Comparison of ENCODE assay signal across 29 cellular contexts in the genomic region with DNA sequence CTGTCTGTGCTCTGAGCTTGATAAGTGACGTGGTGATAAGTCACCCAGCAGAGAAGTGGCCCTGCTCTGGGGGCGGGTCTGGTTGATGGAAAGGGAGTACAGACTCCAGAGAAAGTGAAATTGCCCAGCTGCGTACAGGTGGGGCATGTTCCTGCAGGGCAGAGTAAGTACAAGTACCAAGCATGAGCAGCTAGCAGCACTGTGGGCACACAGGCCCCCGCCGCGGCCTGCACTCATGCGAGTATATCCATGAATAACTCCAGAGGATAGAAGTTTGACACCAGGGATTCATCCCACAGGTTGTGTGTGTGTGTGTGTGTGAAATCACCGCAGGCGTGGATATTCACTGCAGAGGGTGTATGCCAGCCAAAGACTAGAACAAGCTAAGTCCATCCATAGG. TPM values are rescaled to one million over a fixed set of nuclear protein-coding genes. Genes with fewer than 3 reads are reported as not detected.
"Had no signal": no experiment of that assay in that cellular context is flagged by ENCODE, and none has a peak within 500 bp of the region (broad histone marks: within the 10 kb centered on the region; RNA-seq: fewer than 3 reads in every experiment).

No MANE protein-coding gene starts in this region.

- H3K36me3 Mint-ChIP-seq: memory B cell; natural killer cell; stimulated activated memory B cell treated with anti-CD40 and anti-IgM and Interleukin-4, amounts not matched to agents 10 μg/mL and 1 μg/mL and 100 μg/mL, for 72 hours had no signal

- H3K36me3 ChIP-seq: gastrocnemius medialis, ovary, sigmoid colon, tibial nerve, upper lobe of left lung had no signal

- H3K4me3 Mint-ChIP-seq: memory B cell; natural killer cell; stimulated activated memory B cell treated with anti-CD40 and anti-IgM and Interleukin-4, amounts not matched to agents 10 μg/mL and 1 μg/mL and 100 μg/mL, for 72 hours had no signal

- DNase-seq: cortex of kidney; foreskin fibroblast; gastrocnemius medialis; head of caudate nucleus; kidney; natural killer cell; occipital lobe; ovary; psoas muscle; sigmoid colon; stimulated activated CD4-positive, alpha-beta T cell treated with anti-CD3 and anti-CD28 coated beads, Interleukin-2, amount 100 ng/mL, for 24 hours; stimulated activated CD4-positive, alpha-beta T cell treated with anti-CD3 and anti-CD28 coated beads, Interleukin-4, amount 100 ng/mL, for 24 hours; stimulated activated naive CD8-positive, alpha-beta T cell treated with anti-CD3 and anti-CD28 coated beads, Interleukin-15, Interleukin-2, amounts not matched to agents 100 U/mL and 50 U/mL, for 24 hours; substantia nigra; testis; upper lobe of left lung had no signal

- H3K9me3 Mint-ChIP-seq: memory B cell; natural killer cell; stimulated activated memory B cell treated with anti-CD40 and anti-IgM and Interleukin-4, amounts not matched to agents 10 μg/mL and 1 μg/mL and 100 μg/mL, for 72 hours had no signal

- ATAC-seq: gastrocnemius medialis; left lobe of liver; natural killer cell; psoas muscle; right cardiac atrium; stimulated activated memory B cell treated with anti-CD40 and anti-IgM and Interleukin-4, amounts not matched to agents 10 μg/mL and 1 μg/mL and 100 μg/mL, for 72 hours; stimulated activated naive CD8-positive, alpha-beta T cell treated with anti-CD3 and anti-CD28 coated beads, Interleukin-15, Interleukin-2, amounts not matched to agents 100 U/mL and 50 U/mL, for 24 hours had no signal

- H3K27ac ChIP-seq: gastrocnemius medialis, hepatocyte, ovary, psoas muscle, sigmoid colon, testis, tibial nerve, upper lobe of left lung had no signal

- H3K4me3 ChIP-seq: gastrocnemius medialis, hepatocyte, lung, ovary, psoas muscle, sigmoid colon, testis, tibial nerve, upper lobe of left lung had no signal

- H3K27me3 ChIP-seq: hepatocyte, ovary, testis, upper lobe of left lung had no signal

- H3K4me1 ChIP-seq: gastrocnemius medialis, psoas muscle, sigmoid colon, testis had no signal

- H3K27ac Mint-ChIP-seq: memory B cell; natural killer cell; stimulated activated memory B cell treated with anti-CD40 and anti-IgM and Interleukin-4, amounts not matched to agents 10 μg/mL and 1 μg/mL and 100 μg/mL, for 72 hours had no signal

- H3K9me3 ChIP-seq: gastrocnemius medialis, ovary, psoas muscle, sigmoid colon, testis, tibial nerve, upper lobe of left lung had no signal

RNA-seq across cellular contexts. Expression of a gene that starts 13.2 kb away (rescaled TPM):
- total RNA-seq: esophagus mucosa, gastrocnemius medialis, glomerular endothelial cell, hepatocyte, left lobe of liver, liver, occipital lobe, psoas muscle, renal cortical epithelial cell, sigmoid colon, skeletal muscle tissue had no signal
- polyA plus RNA-seq: hepatocyte, liver, neural cell, psoas muscle, right cardiac atrium had no signal

RNA-seq across cellular contexts. Expression of a gene that starts 38.8 kb away (rescaled TPM):
- total RNA-seq: occipital lobe, renal cortical epithelial cell had no signal
- polyA plus RNA-seq: neural cell had no signal
